Comparison of ENCODE assay signal across 22 cellular contexts in the genomic region with DNA sequence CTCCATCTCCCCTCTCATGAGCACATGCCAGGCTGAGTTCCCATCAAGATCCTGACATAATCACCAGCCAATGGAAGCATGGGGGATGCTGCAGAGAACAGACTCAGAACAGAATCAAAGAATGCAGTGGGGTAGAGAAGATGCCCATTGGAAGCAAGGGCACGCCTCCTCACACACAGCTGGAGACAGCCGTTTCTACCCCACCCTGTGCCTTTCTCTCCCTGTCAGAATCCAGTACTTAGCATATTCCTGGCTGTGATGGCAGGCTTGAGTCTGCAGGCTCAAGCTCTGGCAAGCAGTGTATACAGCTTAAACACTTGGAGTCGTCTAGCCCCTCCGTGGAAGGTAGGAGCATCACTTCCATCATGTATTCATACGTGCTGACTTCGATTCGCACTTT.
"Had no signal": no experiment of that assay in that cellular context is flagged by ENCODE, and none has a peak within 500 bp of the region (broad histone marks: within the 10 kb centered on the region; RNA-seq: fewer than 3 reads in every experiment).

No MANE protein-coding gene starts in this region.

- H3K9me3 Mint-ChIP-seq: activated CD8-positive, alpha-beta T cell treated with anti-CD3 and anti-CD28 coated beads for 36 hours; activated naive CD4-positive, alpha-beta T cell treated with anti-CD3 and anti-CD28 coated beads, Interleukin-2, amount 10 ng/mL, durations not matched to agents 7 days and 5 days; activated naive CD8-positive, alpha-beta T cell treated with anti-CD3 and anti-CD28 coated beads for 36 hours; activated T-helper 2 cell treated with anti-CD3 and anti-CD28 coated beads, Interferon-gamma antibody, Interleukin-2, Interleukin-4, amounts not matched to agents 10 μg/mL and 5 μg/mL and 100 μg/mL, durations not matched to agents 14 hours and 24 hours and 36 hours had no signal

- H3K36me3 Mint-ChIP-seq: activated naive CD4-positive, alpha-beta T cell treated with anti-CD3 and anti-CD28 coated beads, Interleukin-2, amount 10 ng/mL, durations not matched to agents 7 days and 5 days; activated naive CD8-positive, alpha-beta T cell treated with anti-CD3 and anti-CD28 coated beads for 36 hours had no signal

- H3K27ac Mint-ChIP-seq: activated CD4-positive, alpha-beta T cell treated with anti-CD3 and anti-CD28 coated beads for 36 hours; activated CD8-positive, alpha-beta T cell treated with anti-CD3 and anti-CD28 coated beads for 36 hours; activated naive CD4-positive, alpha-beta T cell treated with anti-CD3 and anti-CD28 coated beads, Interleukin-2, amount 10 ng/mL, durations not matched to agents 7 days and 5 days; activated naive CD8-positive, alpha-beta T cell treated with anti-CD3 and anti-CD28 coated beads for 36 hours; activated T-cell treated with anti-CD3 and anti-CD28 coated beads, Interleukin-2, amount 50 U/mL, for 72 hours; activated T-helper 2 cell treated with anti-CD3 and anti-CD28 coated beads, Interferon-gamma antibody, Interleukin-2, Interleukin-4, amounts not matched to agents 10 μg/mL and 5 μg/mL and 100 μg/mL, durations not matched to agents 14 hours and 24 hours and 36 hours; T-helper 17 cell had no signal

- DNase-seq: activated CD4-positive, alpha-beta T cell treated with anti-CD3 and anti-CD28 coated beads for 36 hours; activated CD8-positive, alpha-beta memory T cell treated with anti-CD3 and anti-CD28 coated beads, Interleukin-2, amount 50 U/mL, for 4 hours; activated CD8-positive, alpha-beta T cell treated with anti-CD3 and anti-CD28 coated beads for 36 hours; activated gamma-delta T cell treated with Interleukin-2 at 50 U/mL for 16 hours; activated naive CD4-positive, alpha-beta T cell treated with anti-CD3 and anti-CD28 coated beads, Interleukin-2, amount 10 ng/mL, durations not matched to agents 7 days and 5 days; activated naive CD8-positive, alpha-beta T cell treated with anti-CD3 and anti-CD28 coated beads for 36 hours; activated T-cell treated with anti-CD3 and anti-CD28 coated beads, Interleukin-2, amount 50 U/mL, for 72 hours; Kasumi-1; KBM-7; NCI-H1105 treated with DMSO at 0.1 percent for 48 hours; NCI-H1436 treated with DMSO at 0.1 percent for 48 hours; NCI-H187; NCI-H2081; NCI-H510A treated with DMSO at 0.1 percent for 48 hours; Peyer's patch; Right ventricle myocardium superior; SJCRH30; T-helper 17 cell had no signal

- H3K36me3 ChIP-seq: Peyer's patch, SJCRH30 had no signal

- H3K9me3 ChIP-seq: Peyer's patch, SJCRH30 had no signal

- H3K27me3 ChIP-seq: Peyer's patch, SJCRH30 had no signal

- H3K4me3 ChIP-seq: Peyer's patch, SJCRH30 had no signal

- H3K4me1 ChIP-seq: Peyer's patch, SJCRH30 had no signal

- H3K27ac ChIP-seq: Peyer's patch, RWPE1, SJCRH30, VCaP had no signal

- H3K27me3 Mint-ChIP-seq: activated CD4-positive, alpha-beta T cell treated with anti-CD3 and anti-CD28 coated beads for 36 hours; activated CD8-positive, alpha-beta T cell treated with anti-CD3 and anti-CD28 coated beads for 36 hours; activated naive CD4-positive, alpha-beta T cell treated with anti-CD3 and anti-CD28 coated beads, Interleukin-2, amount 10 ng/mL, durations not matched to agents 7 days and 5 days; activated naive CD8-positive, alpha-beta T cell treated with anti-CD3 and anti-CD28 coated beads for 36 hours; T-helper 17 cell had no signal

- H3K4me1 Mint-ChIP-seq: activated CD4-positive, alpha-beta T cell treated with anti-CD3 and anti-CD28 coated beads for 36 hours; activated naive CD4-positive, alpha-beta T cell treated with anti-CD3 and anti-CD28 coated beads, Interleukin-2, amount 10 ng/mL, durations not matched to agents 7 days and 5 days; activated naive CD8-positive, alpha-beta T cell treated with anti-CD3 and anti-CD28 coated beads for 36 hours; T-helper 17 cell had no signal

- H3K4me3 Mint-ChIP-seq: activated CD4-positive, alpha-beta T cell treated with anti-CD3 and anti-CD28 coated beads for 36 hours; activated CD8-positive, alpha-beta T cell treated with anti-CD3 and anti-CD28 coated beads for 36 hours; activated naive CD4-positive, alpha-beta T cell treated with anti-CD3 and anti-CD28 coated beads, Interleukin-2, amount 10 ng/mL, durations not matched to agents 7 days and 5 days; activated naive CD8-positive, alpha-beta T cell treated with anti-CD3 and anti-CD28 coated beads for 36 hours; activated T-cell treated with anti-CD3 and anti-CD28 coated beads, Interleukin-2, amount 50 U/mL, for 72 hours; T-helper 17 cell had no signal

- FAIRE-seq: bronchial epithelial cell had no signal
